In the genomic region with DNA sequence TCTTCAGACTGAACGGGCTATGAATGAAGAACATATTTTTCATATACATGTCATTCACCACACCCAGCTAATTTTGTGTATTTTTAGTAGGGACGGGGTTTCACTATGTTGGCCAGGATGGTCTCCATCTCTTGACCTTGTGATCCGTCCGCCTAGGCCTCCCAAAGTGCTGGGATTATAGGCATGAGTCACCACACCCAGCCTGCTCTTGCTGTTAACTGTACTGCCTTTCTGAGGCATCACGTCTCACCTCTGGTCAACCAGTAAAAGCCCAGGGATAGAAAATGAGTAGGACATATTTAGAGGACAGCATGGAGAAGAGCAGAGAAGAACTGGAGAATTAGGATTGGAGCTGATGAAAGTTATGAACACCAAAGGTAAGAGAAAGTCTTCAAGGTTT, we compare ENCODE assay signal across 2 cellular contexts.
TF ChIP-seq lines count a peak whose summit lies in the region.

No MANE protein-coding gene starts in this region.

TF ChIP-seq in A549, 52 proteins besides CTCF, POLR2A, EP300 and RAD21:
- TF ChIP-seq FOSL2 (IDR thresholded peaks at IDR 0.05), result no peak
- 0 out of 2 replicates have a peak, but pooled peaks have one; percentile 4 for TF ChIP-seq FOSL2 (CRISPR knock-in tag; IDR thresholded peaks at IDR 0.05)
- no peak for TF ChIP-seq JUN (IDR thresholded peaks at IDR 0.05)

TF ChIP-seq in HEK293, 187 proteins besides CTCF, POLR2A, EP300 and RAD21:
- TF ChIP-seq, protein P1, sequence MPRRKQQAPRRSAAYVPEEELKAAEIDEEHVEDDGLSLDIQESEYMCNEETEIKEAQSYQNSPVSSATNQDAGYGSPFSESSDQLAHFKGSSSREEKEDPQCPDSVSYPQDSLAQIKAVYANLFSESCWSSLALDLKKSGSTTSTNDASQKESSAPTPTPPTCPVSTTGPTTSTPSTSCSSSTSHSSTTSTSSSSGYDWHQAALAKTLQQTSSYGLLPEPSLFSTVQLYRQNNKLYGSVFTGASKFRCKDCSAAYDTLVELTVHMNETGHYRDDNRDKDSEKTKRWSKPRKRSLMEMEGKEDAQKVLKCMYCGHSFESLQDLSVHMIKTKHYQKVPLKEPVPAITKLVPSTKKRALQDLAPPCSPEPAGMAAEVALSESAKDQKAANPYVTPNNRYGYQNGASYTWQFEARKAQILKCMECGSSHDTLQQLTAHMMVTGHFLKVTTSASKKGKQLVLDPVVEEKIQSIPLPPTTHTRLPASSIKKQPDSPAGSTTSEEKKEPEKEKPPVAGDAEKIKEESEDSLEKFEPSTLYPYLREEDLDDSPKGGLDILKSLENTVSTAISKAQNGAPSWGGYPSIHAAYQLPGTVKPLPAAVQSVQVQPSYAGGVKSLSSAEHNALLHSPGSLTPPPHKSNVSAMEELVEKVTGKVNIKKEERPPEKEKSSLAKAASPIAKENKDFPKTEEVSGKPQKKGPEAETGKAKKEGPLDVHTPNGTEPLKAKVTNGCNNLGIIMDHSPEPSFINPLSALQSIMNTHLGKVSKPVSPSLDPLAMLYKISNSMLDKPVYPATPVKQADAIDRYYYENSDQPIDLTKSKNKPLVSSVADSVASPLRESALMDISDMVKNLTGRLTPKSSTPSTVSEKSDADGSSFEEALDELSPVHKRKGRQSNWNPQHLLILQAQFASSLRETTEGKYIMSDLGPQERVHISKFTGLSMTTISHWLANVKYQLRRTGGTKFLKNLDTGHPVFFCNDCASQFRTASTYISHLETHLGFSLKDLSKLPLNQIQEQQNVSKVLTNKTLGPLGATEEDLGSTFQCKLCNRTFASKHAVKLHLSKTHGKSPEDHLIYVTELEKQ (tag by site-specific recombination; IDR thresholded peaks at IDR 0.05; ENCODE audit: borderline replicate concordance), result no peak
- TF ChIP-seq ZNF302 (tag by site-specific recombination; IDR thresholded peaks at IDR 0.05; ENCODE audit: low read depth) (no peak), ZNF670 (tag by site-specific recombination; IDR thresholded peaks at IDR 0.05; ENCODE audit: low read depth) (no peak), PRDM1 (tag by site-specific recombination; IDR thresholded peaks at IDR 0.05) (peak; percentile 25; the same call in 1 of the 2 replicates)
